ENCODE assay signal across 1 cellular context in the genomic region with DNA sequence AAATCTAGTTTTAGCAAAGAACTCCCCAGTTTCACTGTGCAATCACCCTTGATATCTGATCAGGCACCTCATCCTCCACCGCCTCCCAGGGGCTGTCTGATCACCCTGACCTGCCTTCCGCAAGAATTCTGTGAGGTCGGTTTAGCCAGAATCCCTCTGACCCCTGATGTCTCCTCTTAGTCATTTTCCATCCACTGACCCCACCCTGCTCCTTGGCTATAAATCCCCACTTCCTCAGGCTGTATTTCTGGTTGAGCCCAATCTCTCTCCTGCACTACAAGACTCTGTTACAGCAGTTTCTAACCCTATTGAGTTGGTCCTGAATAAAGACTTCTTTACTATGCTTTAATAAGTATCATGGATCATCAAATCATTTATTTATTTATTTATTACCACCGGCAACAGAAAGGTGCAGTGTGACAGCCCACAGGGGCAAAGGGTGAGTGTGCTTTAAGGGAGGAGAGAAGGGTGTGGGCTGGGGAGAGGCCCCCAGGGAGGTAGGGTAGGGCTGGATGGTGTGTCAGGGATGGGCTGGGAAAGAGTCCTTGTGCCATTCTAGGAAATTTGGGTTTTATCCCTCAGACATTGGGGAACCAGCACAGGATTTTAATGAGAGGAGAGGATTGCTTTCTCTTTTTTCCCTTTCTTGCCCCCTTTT.
TF ChIP-seq lines count a peak whose summit lies in the region.

No MANE protein-coding gene starts in this region.

TF ChIP-seq in K562, 482 proteins besides CTCF, POLR2A, EP300 and RAD21 (continued from another document):
- no peak for TF ChIP-seq TSC22D4 (tag; IDR thresholded peaks at IDR 0.05)
- TF ChIP-seq, protein P1, sequence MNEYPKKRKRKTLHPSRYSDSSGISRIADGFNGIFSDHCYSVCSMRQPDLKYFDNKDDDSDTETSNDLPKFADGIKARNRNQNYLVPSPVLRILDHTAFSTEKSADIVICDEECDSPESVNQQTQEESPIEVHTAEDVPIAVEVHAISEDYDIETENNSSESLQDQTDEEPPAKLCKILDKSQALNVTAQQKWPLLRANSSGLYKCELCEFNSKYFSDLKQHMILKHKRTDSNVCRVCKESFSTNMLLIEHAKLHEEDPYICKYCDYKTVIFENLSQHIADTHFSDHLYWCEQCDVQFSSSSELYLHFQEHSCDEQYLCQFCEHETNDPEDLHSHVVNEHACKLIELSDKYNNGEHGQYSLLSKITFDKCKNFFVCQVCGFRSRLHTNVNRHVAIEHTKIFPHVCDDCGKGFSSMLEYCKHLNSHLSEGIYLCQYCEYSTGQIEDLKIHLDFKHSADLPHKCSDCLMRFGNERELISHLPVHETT (CRISPR knock-in tag; conservative IDR thresholded peaks at IDR 0.05 in 1 of 2, IDR thresholded peaks at IDR 0.05 in 1 of 2) = no peak
- TF ChIP-seq ZNF589 (CRISPR knock-in tag; IDR thresholded peaks at IDR 0.05; ENCODE audit: low read depth) = no peak
- TF ChIP-seq ZNF592 (IDR thresholded peaks at IDR 0.05) = no peak
- no peak for TF ChIP-seq BMI1 (IDR thresholded peaks at IDR 0.05; ENCODE audit: low read length)
- TF ChIP-seq ZNF124 (CRISPR knock-in tag; IDR thresholded peaks at IDR 0.05) = no peak
- TF ChIP-seq, protein P2, sequence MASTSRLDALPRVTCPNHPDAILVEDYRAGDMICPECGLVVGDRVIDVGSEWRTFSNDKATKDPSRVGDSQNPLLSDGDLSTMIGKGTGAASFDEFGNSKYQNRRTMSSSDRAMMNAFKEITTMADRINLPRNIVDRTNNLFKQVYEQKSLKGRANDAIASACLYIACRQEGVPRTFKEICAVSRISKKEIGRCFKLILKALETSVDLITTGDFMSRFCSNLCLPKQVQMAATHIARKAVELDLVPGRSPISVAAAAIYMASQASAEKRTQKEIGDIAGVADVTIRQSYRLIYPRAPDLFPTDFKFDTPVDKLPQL (IDR thresholded peaks at IDR 0.05; ENCODE audit: extremely low read depth, insufficient read length) = no peak
- TF ChIP-seq MAFG (tag; conservative IDR thresholded peaks at IDR 0.05) = no peak
- TF ChIP-seq PHF20 (IDR thresholded peaks at IDR 0.05; ENCODE audit: partially characterized antibody) = peak; percentile 8
- no peak for TF ChIP-seq PTBP1 (IDR thresholded peaks at IDR 0.05; ENCODE audit: low read depth, low read length)
- TF ChIP-seq HNRNPL (IDR thresholded peaks at IDR 0.05; ENCODE audit: low read depth, low read length) = no peak
- no peak for TF ChIP-seq NR2C1 (IDR thresholded peaks at IDR 0.05)
- peak; percentile 54 for TF ChIP-seq NR2C1 (tag; IDR thresholded peaks at IDR 0.05)
- no peak for TF ChIP-seq DDX20 (tag; IDR thresholded peaks at IDR 0.05; ENCODE audit: low read depth)
- TF ChIP-seq, protein P3, sequence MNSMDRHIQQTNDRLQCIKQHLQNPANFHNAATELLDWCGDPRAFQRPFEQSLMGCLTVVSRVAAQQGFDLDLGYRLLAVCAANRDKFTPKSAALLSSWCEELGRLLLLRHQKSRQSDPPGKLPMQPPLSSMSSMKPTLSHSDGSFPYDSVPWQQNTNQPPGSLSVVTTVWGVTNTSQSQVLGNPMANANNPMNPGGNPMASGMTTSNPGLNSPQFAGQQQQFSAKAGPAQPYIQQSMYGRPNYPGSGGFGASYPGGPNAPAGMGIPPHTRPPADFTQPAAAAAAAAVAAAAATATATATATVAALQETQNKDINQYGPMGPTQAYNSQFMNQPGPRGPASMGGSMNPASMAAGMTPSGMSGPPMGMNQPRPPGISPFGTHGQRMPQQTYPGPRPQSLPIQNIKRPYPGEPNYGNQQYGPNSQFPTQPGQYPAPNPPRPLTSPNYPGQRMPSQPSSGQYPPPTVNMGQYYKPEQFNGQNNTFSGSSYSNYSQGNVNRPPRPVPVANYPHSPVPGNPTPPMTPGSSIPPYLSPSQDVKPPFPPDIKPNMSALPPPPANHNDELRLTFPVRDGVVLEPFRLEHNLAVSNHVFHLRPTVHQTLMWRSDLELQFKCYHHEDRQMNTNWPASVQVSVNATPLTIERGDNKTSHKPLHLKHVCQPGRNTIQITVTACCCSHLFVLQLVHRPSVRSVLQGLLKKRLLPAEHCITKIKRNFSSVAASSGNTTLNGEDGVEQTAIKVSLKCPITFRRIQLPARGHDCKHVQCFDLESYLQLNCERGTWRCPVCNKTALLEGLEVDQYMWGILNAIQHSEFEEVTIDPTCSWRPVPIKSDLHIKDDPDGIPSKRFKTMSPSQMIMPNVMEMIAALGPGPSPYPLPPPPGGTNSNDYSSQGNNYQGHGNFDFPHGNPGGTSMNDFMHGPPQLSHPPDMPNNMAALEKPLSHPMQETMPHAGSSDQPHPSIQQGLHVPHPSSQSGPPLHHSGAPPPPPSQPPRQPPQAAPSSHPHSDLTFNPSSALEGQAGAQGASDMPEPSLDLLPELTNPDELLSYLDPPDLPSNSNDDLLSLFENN (IDR thresholded peaks at IDR 0.05; ENCODE audit: low read depth in 2 of 2, low read length in 2 of 2) = no peak
- TF ChIP-seq ZNF318 (IDR thresholded peaks at IDR 0.05; ENCODE audit: borderline replicate concordance in 1 of 2, low read depth in 1 of 2) = no peak
- TF ChIP-seq NRF1 (conservative IDR thresholded peaks at IDR 0.05 in 1 of 2, IDR thresholded peaks at IDR 0.05 in 1 of 2) = no peak
- TF ChIP-seq COPS2 (conservative IDR thresholded peaks at IDR 0.05) = no peak
- peak; percentile 49; the same call in 1 of the 2 replicates for TF ChIP-seq CTBP1 (IDR thresholded peaks at IDR 0.05; ENCODE audit: borderline replicate concordance)
